17 cellular contexts compared by ENCODE assay signal in genomic region chr5:126538579-126538978, GRCh38. TPM values are rescaled to one million over a fixed set of nuclear protein-coding genes. Genes with fewer than 3 reads are reported as not detected.
DNase-seq lines count a peak whose midpoint lies in the region; ATAC-seq and TF ChIP-seq lines count a peak whose summit lies in the region.
"Had no signal": no experiment of that assay in that cellular context is flagged by ENCODE, and none has a peak within 500 bp of the region (broad histone marks: within the 10 kb centered on the region; RNA-seq: fewer than 3 reads in every experiment).

No MANE protein-coding gene starts in this region.

- H3K27me3 Mint-ChIP-seq in Calu3 (ENCODE audit: unreplicated experiment) (no peaks in the 10 kb centered on the region), osteocyte (ENCODE audit: unreplicated experiment) (no peaks in the 10 kb centered on the region), nephron progenitor cell (ENCODE audit: low read depth, poor library complexity) (peaks cover 4% of the 10 kb centered on the region)
- H3K27me3 Mint-ChIP-seq: activated CD8-positive, alpha-beta T cell treated with anti-CD3 and anti-CD28 coated beads for 36 hours; stimulated activated memory B cell treated with anti-CD40 and anti-IgM and Interleukin-4, amounts not matched to agents 10 μg/mL and 1 μg/mL and 100 μg/mL, for 72 hours had no signal

- H3K36me3 ChIP-seq in PC-3 (ENCODE audit: low read depth, low read length): no peaks in the 10 kb centered on the region

- intact Hi-C loops in Calu3 (cut with micrococcal nuclease; ENCODE audit: unreplicated experiment): loop anchor here (5.0 kb wide), 2 partner anchors 36 to 116 kb away; partner anchors contain the start of gene GRAMD2B
- intact Hi-C loops in PC-3 (cut with micrococcal nuclease): loop anchor here (2.0 to 5.0 kb wide), 3 partner anchors 41 to 116 kb away; partner anchors contain the start of gene GRAMD2B
- intact Hi-C loops in dorsolateral prefrontal cortex (cut with DNase I): loop anchor here (2.0 to 10.0 kb wide), 4 partner anchors 36 to 184 kb away; partner anchors contain the start of gene GRAMD2B (in 1 of the 2)

- no peaks in the 10 kb centered on the region for H3K36me3 Mint-ChIP-seq in Calu3 (ENCODE audit: insufficient read depth, unreplicated experiment)
- H3K36me3 Mint-ChIP-seq in osteocyte (ENCODE audit: unreplicated experiment): peaks cover 4% of the 10 kb centered on the region
- peaks cover 12% of the 10 kb centered on the region for H3K36me3 Mint-ChIP-seq in nephron progenitor cell (ENCODE audit: low read depth)
- H3K36me3 Mint-ChIP-seq: activated naive CD4-positive, alpha-beta T cell treated with anti-CD3 and anti-CD28 coated beads, Interleukin-2, amount 50 U/mL, for 72 hours; CD4-positive, CD25-positive, alpha-beta regulatory T cell; memory B cell; stimulated activated memory B cell treated with anti-CD40 and anti-IgM and Interleukin-4, amounts not matched to agents 10 μg/mL and 1 μg/mL and 100 μg/mL, for 72 hours had no signal

- POLR2A ChIA-PET in PC-3 (lab: Charles Lee; ENCODE audit: unreplicated experiment): interaction anchor here (0.7 kb wide), 1 partner anchor 115 kb away, joined by 5 read pairs; the partner anchor contains the start of gene GRAMD2B

- H3F3A ChIP-seq in PC-3 (ENCODE audit: low read length, unreplicated experiment): no peaks in the 10 kb centered on the region

- no peaks in the 10 kb centered on the region for H4K20me1 ChIP-seq in PC-3 (ENCODE audit: low read length)

- H3K27me3 ChIP-seq in PC-3 (ENCODE audit: low read length) (no peaks in the 10 kb centered on the region), dorsolateral prefrontal cortex (no peaks in the 10 kb centered on the region)

- ATAC-seq in PC-3: peak; percentile 11
- ATAC-seq in HG03025 (IDR thresholded peaks at IDR 0.05; ENCODE audit: low FRiP score, unreplicated experiment): no peak
- ATAC-seq: stimulated activated memory B cell treated with anti-CD40 and anti-IgM and Interleukin-4, amounts not matched to agents 10 μg/mL and 1 μg/mL and 100 μg/mL, for 72 hours had no signal

- peaks cover 8% of the 10 kb centered on the region for H3K4me1 ChIP-seq in PC-3 (ENCODE audit: insufficient read depth, low read length)

- no peak for DNase-seq in Calu3
- no peak for DNase-seq in PC-3
- no peak for DNase-seq in dorsolateral prefrontal cortex
- no peak for DNase-seq in osteocyte (ENCODE audit: extremely low spot score, unreplicated experiment)
- no peak for DNase-seq in globus pallidus (ENCODE audit: low spot score)
- DNase-seq in NCI-H2171 treated with DMSO at 0.1 percent for 48 hours (lab: John Stamatoyannopoulos, UW): no peak
- no peak for DNase-seq in nephron progenitor cell
- DNase-seq: activated CD4-positive, CD25-positive, alpha-beta regulatory T cell; GOT3; NCI-H524 treated with DMSO at 0.1 percent for 48 hours had no signal

- H3K27ac ChIP-seq in PC-3 (ENCODE audit: low read length) (peak overlapping the region; percentile 45), dorsolateral prefrontal cortex (peak overlapping the region in 34 of 59 donors; percentile 0 to 72 (median 32))
- H3K27ac ChIP-seq: HL-60 had no signal

- H3K79me2 ChIP-seq in PC-3 (ENCODE audit: low read length): no peaks in the 10 kb centered on the region

- H3K4me1 Mint-ChIP-seq in Calu3 (ENCODE audit: low read depth, unreplicated experiment) (no peaks in the 10 kb centered on the region), osteocyte (ENCODE audit: unreplicated experiment) (peaks cover 24% of the 10 kb centered on the region), nephron progenitor cell (peaks cover 27% of the 10 kb centered on the region)
- H3K4me1 Mint-ChIP-seq: CD4-positive, CD25-positive, alpha-beta regulatory T cell; memory B cell; stimulated activated memory B cell treated with anti-CD40 and anti-IgM and Interleukin-4, amounts not matched to agents 10 μg/mL and 1 μg/mL and 100 μg/mL, for 72 hours had no signal

- no peak overlapping the region for H3K4me3 Mint-ChIP-seq in Calu3 (ENCODE audit: low read depth, unreplicated experiment)
- no peak overlapping the region for H3K4me3 Mint-ChIP-seq in osteocyte (ENCODE audit: unreplicated experiment)
- H3K4me3 Mint-ChIP-seq in nephron progenitor cell: no peak overlapping the region
- H3K4me3 Mint-ChIP-seq: activated CD8-positive, alpha-beta T cell treated with anti-CD3 and anti-CD28 coated beads for 36 hours; CD4-positive, CD25-positive, alpha-beta regulatory T cell; memory B cell; stimulated activated memory B cell treated with anti-CD40 and anti-IgM and Interleukin-4, amounts not matched to agents 10 μg/mL and 1 μg/mL and 100 μg/mL, for 72 hours had no signal

- no peak overlapping the region for H2AFZ ChIP-seq in PC-3 (ENCODE audit: low read length)

- H3K4me3 ChIP-seq in PC-3 (ENCODE audit: low read length): no peak overlapping the region
- no peak overlapping the region for H3K4me3 ChIP-seq in dorsolateral prefrontal cortex

- H3K27ac Mint-ChIP-seq in Calu3 (ENCODE audit: unreplicated experiment) (peak overlapping the region; percentile 23), osteocyte (ENCODE audit: unreplicated experiment) (peak overlapping the region; percentile 97), nephron progenitor cell (no peak overlapping the region)
- H3K27ac Mint-ChIP-seq: activated CD8-positive, alpha-beta T cell treated with anti-CD3 and anti-CD28 coated beads for 36 hours; activated naive CD4-positive, alpha-beta T cell treated with anti-CD3 and anti-CD28 coated beads, Interleukin-2, amount 50 U/mL, for 72 hours; CD4-positive, CD25-positive, alpha-beta regulatory T cell; memory B cell; stimulated activated memory B cell treated with anti-CD40 and anti-IgM and Interleukin-4, amounts not matched to agents 10 μg/mL and 1 μg/mL and 100 μg/mL, for 72 hours had no signal

- no peaks in the 10 kb centered on the region for H3K9me3 ChIP-seq in PC-3 (ENCODE audit: low read length)

- no peaks in the 10 kb centered on the region for H3K9me3 Mint-ChIP-seq in Calu3 (ENCODE audit: low read depth, unreplicated experiment)
- H3K9me3 Mint-ChIP-seq in osteocyte (ENCODE audit: unreplicated experiment): no peaks in the 10 kb centered on the region
- peaks cover 8% of the 10 kb centered on the region for H3K9me3 Mint-ChIP-seq in nephron progenitor cell
- H3K9me3 Mint-ChIP-seq: activated CD8-positive, alpha-beta T cell treated with anti-CD3 and anti-CD28 coated beads for 36 hours; activated naive CD4-positive, alpha-beta T cell treated with anti-CD3 and anti-CD28 coated beads, Interleukin-2, amount 50 U/mL, for 72 hours; CD4-positive, CD25-positive, alpha-beta regulatory T cell; memory B cell; stimulated activated memory B cell treated with anti-CD40 and anti-IgM and Interleukin-4, amounts not matched to agents 10 μg/mL and 1 μg/mL and 100 μg/mL, for 72 hours had no signal

- H3K4me2 ChIP-seq in PC-3 (ENCODE audit: low read length): peak overlapping the region; percentile 47; the same call in 1 of the 2 replicates

- CTCF ChIA-PET in Calu3 (lab: Charles Lee) (interaction anchor here (0.6 to 1.6 kb wide), 16 partner anchors 22 to 1190 kb away, joined by 3 to 17 read pairs (median 4); no protein-coding TSS in a partner anchor), PC-3 (lab: Charles Lee) (interaction anchor here (0.6 to 1.0 kb wide), 17 partner anchors 8 to 871 kb away, joined by 3 to 16 read pairs (median 5); partner anchors contain the start of genes ALDH7A1, GRAMD2B and LMNB1)

- BruUV-seq in Calu3 (replicated peaks; lab: Mats Ljungman, UMichigan): no TSS peak
- no TSS peak for BruUV-seq in PC-3 (replicated peaks; lab: Mats Ljungman, UMichigan)

- no peak overlapping the region for H3K9ac ChIP-seq in PC-3 (ENCODE audit: low read length)

- no peak for TF ChIP-seq CTCF in Calu3 (IDR thresholded peaks at IDR 0.05; ENCODE audit: unreplicated experiment)
- no peak for TF ChIP-seq CTCF in PC-3 (conservative IDR thresholded peaks at IDR 0.05; ENCODE audit: low read depth, low read length)
- no peak for TF ChIP-seq CTCF in dorsolateral prefrontal cortex (IDR thresholded peaks at IDR 0.05 in 54 of 56, conservative IDR thresholded peaks at IDR 0.05 in 2 of 56; ENCODE audit: low read depth in 1 of 56, partially characterized antibody in 56 of 56)
- no peak for TF ChIP-seq CTCF in osteocyte (IDR thresholded peaks at IDR 0.05)
- no peak for TF ChIP-seq CTCF in nephron progenitor cell (IDR thresholded peaks at IDR 0.05)

- no peaks in the 10 kb centered on the region for H3K9me2 ChIP-seq in PC-3 (replicated peaks; ENCODE audit: low read length)

RNA-seq across cellular contexts. Expression of gene ALDH7A1, which starts 56.4 kb away (rescaled TPM):
- 78.0 and 108 TPM in 2 replicates for total RNA-seq in Calu3 (2022)
- 45.8 and 45.9 TPM in 2 replicates for total RNA-seq in PC-3 (2014; rRNA removed)
- total RNA-seq in dorsolateral prefrontal cortex: 100 to 1,000 TPM in 45 of 120 experiments, 10 to 100 TPM in 75; 54.8 to 188 (median 92.2) TPM
- total RNA-seq in osteocyte: 117 and 130 TPM in 2 replicates
